Comparison of ENCODE assay signal across 3 cellular contexts in genomic region chr4:76243877-76244276, GRCh38. TPM values are rescaled to one million over a fixed set of nuclear protein-coding genes. Genes with fewer than 3 reads are reported as not detected.
"Had no signal": no experiment of that assay in that cellular context is flagged by ENCODE, and none has a peak within 500 bp of the region (broad histone marks: within the 10 kb centered on the region; RNA-seq: fewer than 3 reads in every experiment).

No MANE protein-coding gene starts in this region.

RNA-seq across cellular contexts. Expression of gene FAM47E, which starts 7.6 kb away (rescaled TPM):
- total RNA-seq: HT1080, IMR-90 had no signal
- polyA plus RNA-seq: IgD-negative memory B cell had no signal
